Comparison of ENCODE assay signal across 20 cellular contexts in the genomic region with DNA sequence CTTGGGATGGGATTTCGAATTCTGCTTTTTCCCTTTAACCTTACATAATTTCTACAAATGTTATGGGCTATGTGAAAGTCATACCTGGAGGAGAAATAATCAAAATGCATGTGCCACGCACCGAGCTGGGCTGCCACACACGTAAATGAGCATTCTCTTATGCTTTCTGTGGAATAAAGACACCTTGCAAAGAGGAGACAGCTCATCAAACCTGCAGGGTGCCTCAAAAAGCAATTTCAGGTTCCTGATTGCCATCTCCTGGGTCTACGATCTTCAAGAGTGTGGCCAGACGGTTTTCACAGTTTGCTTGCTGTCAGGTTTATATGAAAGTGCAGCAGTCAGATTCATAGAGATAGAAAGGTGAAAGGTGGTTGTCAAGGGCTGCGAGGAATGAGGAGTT.
"Had no signal": no experiment of that assay in that cellular context is flagged by ENCODE, and none has a peak within 500 bp of the region (broad histone marks: within the 10 kb centered on the region; RNA-seq: fewer than 3 reads in every experiment).

No MANE protein-coding gene starts in this region.

- H3K4me1 ChIP-seq: colonic mucosa had no signal

- H3K9me3 Mint-ChIP-seq: activated CD4-positive, alpha-beta memory T cell treated with anti-CD3 and anti-CD28 coated beads, Interleukin-2, amount 10 ng/mL, durations not matched to agents 7 days and 5 days; activated naive CD4-positive, alpha-beta T cell treated with anti-CD3 and anti-CD28 coated beads for 36 hours; activated T-cell treated with anti-CD3 and anti-CD28 coated beads, Interleukin-2, amount 50 U/mL, for 4 hours; neural crest cell; T-helper 2 cell treated with Interferon-gamma antibody and Interleukin-4, amounts not matched to agents 5 μg/mL and 100 μg/mL, for 36 hours had no signal

- H3K36me3 ChIP-seq: colonic mucosa, gastroesophageal sphincter, vagina had no signal

- H3K27ac ChIP-seq: colonic mucosa, gastroesophageal sphincter, vagina had no signal

- H3K27me3 ChIP-seq: colonic mucosa, heart left ventricle, stomach, vagina had no signal

- ATAC-seq: gastroesophageal sphincter, heart left ventricle, left lobe of liver had no signal

- H3K9me3 ChIP-seq: colonic mucosa, gastroesophageal sphincter, heart left ventricle, stomach, vagina had no signal

- H3K4me3 Mint-ChIP-seq: activated CD4-positive, alpha-beta memory T cell treated with anti-CD3 and anti-CD28 coated beads, Interleukin-2, amount 10 ng/mL, durations not matched to agents 7 days and 5 days; activated naive CD4-positive, alpha-beta T cell treated with anti-CD3 and anti-CD28 coated beads for 36 hours; activated T-cell treated with anti-CD3 and anti-CD28 coated beads, Interleukin-2, amount 50 U/mL, for 4 hours; brain; neural crest cell; T-helper 2 cell treated with Interferon-gamma antibody and Interleukin-4, amounts not matched to agents 5 μg/mL and 100 μg/mL, for 36 hours had no signal

- DNase-seq: activated CD4-positive, alpha-beta memory T cell treated with anti-CD3 and anti-CD28 coated beads, Interleukin-2, amount 10 ng/mL, durations not matched to agents 7 days and 5 days; activated CD4-positive, alpha-beta T cell treated with anti-CD3 and anti-CD28 coated beads for 4 hours; activated naive CD4-positive, alpha-beta T cell treated with anti-CD3 and anti-CD28 coated beads for 36 hours; activated T-cell treated with anti-CD3 and anti-CD28 coated beads, Interleukin-2, amount 50 U/mL, for 4 hours; anterior cingulate cortex; central memory CD4-positive, alpha-beta T cell; colonic mucosa; heart left ventricle; kidney; stimulated activated CD4-positive, alpha-beta T cell treated with anti-CD3 and anti-CD28 coated beads, Interleukin-2, amount 100 ng/mL, for 48 hours; stomach; trophoblast cell had no signal

- H3K27ac Mint-ChIP-seq: activated CD4-positive, alpha-beta memory T cell treated with anti-CD3 and anti-CD28 coated beads, Interleukin-2, amount 10 ng/mL, durations not matched to agents 7 days and 5 days; activated naive CD4-positive, alpha-beta T cell treated with anti-CD3 and anti-CD28 coated beads for 36 hours; brain; progenitor cell of endocrine pancreas; T-helper 2 cell treated with Interferon-gamma antibody and Interleukin-4, amounts not matched to agents 5 μg/mL and 100 μg/mL, for 36 hours had no signal

- H3K4me1 Mint-ChIP-seq: brain, neural crest cell had no signal

- H3K27me3 Mint-ChIP-seq: activated CD4-positive, alpha-beta memory T cell treated with anti-CD3 and anti-CD28 coated beads, Interleukin-2, amount 10 ng/mL, durations not matched to agents 7 days and 5 days; progenitor cell of endocrine pancreas had no signal

- H3K4me3 ChIP-seq: colonic mucosa, gastroesophageal sphincter, heart left ventricle, skin epidermis, stomach, vagina had no signal
